Comparison of ENCODE assay signal across 1 cellular context in the genomic region with DNA sequence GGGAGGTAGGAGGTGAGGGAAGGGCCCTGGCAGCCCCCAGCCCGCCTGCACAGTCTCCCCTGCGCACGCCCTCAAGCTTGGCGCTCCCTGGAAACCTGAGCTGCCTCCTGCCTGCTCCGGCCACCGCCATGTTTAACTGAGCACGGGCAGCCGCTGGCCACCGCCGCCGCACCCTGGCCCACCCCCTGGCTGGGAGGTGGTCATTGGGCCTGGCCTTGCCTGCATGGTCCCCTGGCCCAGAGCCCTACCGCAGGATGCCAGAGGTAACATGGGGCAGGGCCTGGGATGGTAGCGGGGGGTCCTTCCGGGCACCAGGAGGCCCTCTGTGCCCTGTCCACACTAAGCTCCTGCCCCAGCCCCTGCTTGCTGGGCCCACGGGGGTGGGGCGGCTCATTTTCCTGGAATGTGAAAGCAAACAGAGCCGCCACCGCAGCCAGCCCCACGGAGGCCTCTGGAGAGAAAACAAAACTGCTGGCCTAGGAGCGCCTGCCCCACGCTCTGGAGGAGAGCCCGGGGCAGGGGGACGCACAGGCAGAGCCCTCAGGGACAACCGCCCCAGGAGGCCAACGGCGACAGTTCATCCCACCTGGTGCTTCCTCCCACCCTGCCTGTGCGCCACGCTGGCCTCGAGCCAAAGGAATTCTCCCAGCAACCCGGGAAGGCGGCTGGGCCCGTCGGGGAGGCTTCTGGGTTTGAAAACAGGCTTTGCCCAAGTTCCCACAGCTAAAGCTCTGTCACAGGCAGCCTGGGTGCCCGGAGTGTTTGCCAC.
TF ChIP-seq lines count a peak whose summit lies in the region.

No MANE protein-coding gene starts in this region.

TF ChIP-seq in HepG2, 621 proteins besides CTCF, POLR2A, EP300 and RAD21 (continued from another document and continues in another):
- TF ChIP-seq, protein P1, sequence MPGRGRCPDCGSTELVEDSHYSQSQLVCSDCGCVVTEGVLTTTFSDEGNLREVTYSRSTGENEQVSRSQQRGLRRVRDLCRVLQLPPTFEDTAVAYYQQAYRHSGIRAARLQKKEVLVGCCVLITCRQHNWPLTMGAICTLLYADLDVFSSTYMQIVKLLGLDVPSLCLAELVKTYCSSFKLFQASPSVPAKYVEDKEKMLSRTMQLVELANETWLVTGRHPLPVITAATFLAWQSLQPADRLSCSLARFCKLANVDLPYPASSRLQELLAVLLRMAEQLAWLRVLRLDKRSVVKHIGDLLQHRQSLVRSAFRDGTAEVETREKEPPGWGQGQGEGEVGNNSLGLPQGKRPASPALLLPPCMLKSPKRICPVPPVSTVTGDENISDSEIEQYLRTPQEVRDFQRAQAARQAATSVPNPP (CRISPR knock-in tag; IDR thresholded peaks at IDR 0.05): no peak
- TF ChIP-seq, protein P2, sequence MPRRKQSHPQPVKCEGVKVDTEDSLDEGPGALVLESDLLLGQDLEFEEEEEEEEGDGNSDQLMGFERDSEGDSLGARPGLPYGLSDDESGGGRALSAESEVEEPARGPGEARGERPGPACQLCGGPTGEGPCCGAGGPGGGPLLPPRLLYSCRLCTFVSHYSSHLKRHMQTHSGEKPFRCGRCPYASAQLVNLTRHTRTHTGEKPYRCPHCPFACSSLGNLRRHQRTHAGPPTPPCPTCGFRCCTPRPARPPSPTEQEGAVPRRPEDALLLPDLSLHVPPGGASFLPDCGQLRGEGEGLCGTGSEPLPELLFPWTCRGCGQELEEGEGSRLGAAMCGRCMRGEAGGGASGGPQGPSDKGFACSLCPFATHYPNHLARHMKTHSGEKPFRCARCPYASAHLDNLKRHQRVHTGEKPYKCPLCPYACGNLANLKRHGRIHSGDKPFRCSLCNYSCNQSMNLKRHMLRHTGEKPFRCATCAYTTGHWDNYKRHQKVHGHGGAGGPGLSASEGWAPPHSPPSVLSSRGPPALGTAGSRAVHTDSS (CRISPR knock-in tag; conservative IDR thresholded peaks at IDR 0.05): no peak
- TF ChIP-seq TEAD3 (CRISPR knock-in tag; optimal IDR thresholded peaks at IDR 0.05; ENCODE audit: borderline replicate concordance) (peak; percentile 99), ZZZ3 (CRISPR knock-in tag; IDR thresholded peaks at IDR 0.05; ENCODE audit: borderline replicate concordance) (no peak), TEAD2 (CRISPR knock-in tag; IDR thresholded peaks at IDR 0.05) (0 out of 2 replicates have a peak, but pooled peaks have one; percentile 36), PAF1 (CRISPR knock-in tag; IDR thresholded peaks at IDR 0.05) (no peak), NFATC3 (CRISPR knock-in tag; IDR thresholded peaks at IDR 0.05) (peak; percentile 20; the same call in 1 of the 2 replicates), SKI (IDR thresholded peaks at IDR 0.05; ENCODE audit: partially characterized antibody) (peak; percentile 77), ZFP36L1 (CRISPR knock-in tag; IDR thresholded peaks at IDR 0.05) (no peak), CBFB (CRISPR knock-in tag; IDR thresholded peaks at IDR 0.05) (peak; percentile 99), ZNF343 (CRISPR knock-in tag; IDR thresholded peaks at IDR 0.05) (peak; percentile 12; the same call in 1 of the 2 replicates), SRSF1 (optimal IDR thresholded peaks at IDR 0.05; ENCODE audit: low read depth, low read length) (peak; percentile 90), ARNTL (CRISPR knock-in tag; IDR thresholded peaks at IDR 0.05) (no peak), ARID2 (CRISPR knock-in tag; IDR thresholded peaks at IDR 0.05; ENCODE audit: borderline replicate concordance) (no peak), ZNF777 (CRISPR knock-in tag; IDR thresholded peaks at IDR 0.05) (peak; percentile 74), ZNF558 (CRISPR knock-in tag; IDR thresholded peaks at IDR 0.05; ENCODE audit: borderline replicate concordance) (peak; percentile 34; the same call in 1 of the 2 replicates), ZBTB7B (CRISPR knock-in tag; IDR thresholded peaks at IDR 0.05) (peak; percentile 98), KDM6A (CRISPR knock-in tag; IDR thresholded peaks at IDR 0.05; ENCODE audit: low read depth) (peak; percentile 68; the same call in 1 of the 2 replicates), ZNF333 (CRISPR knock-in tag; IDR thresholded peaks at IDR 0.05; ENCODE audit: borderline replicate concordance) (no peak; the same call in 1 of the 2 replicates), SMARCE1 (IDR thresholded peaks at IDR 0.05; ENCODE audit: borderline replicate concordance) (no peak), ZNF776 (CRISPR knock-in tag; IDR thresholded peaks at IDR 0.05) (peak; percentile 91), SRF (IDR thresholded peaks at IDR 0.05; ENCODE audit: low read depth, low read length) (no peak), TCF7 (IDR thresholded peaks at IDR 0.05; ENCODE audit: low read depth) (peak; percentile 37; the same call in 1 of the 2 replicates), ZNF780A (CRISPR knock-in tag; IDR thresholded peaks at IDR 0.05) (no peak), ZNF850 (CRISPR knock-in tag; conservative IDR thresholded peaks at IDR 0.05) (no peak), NFKBIZ (CRISPR knock-in tag; IDR thresholded peaks at IDR 0.05) (peak; percentile 75; the same call in 1 of the 2 replicates)
- TF ChIP-seq, protein P3, sequence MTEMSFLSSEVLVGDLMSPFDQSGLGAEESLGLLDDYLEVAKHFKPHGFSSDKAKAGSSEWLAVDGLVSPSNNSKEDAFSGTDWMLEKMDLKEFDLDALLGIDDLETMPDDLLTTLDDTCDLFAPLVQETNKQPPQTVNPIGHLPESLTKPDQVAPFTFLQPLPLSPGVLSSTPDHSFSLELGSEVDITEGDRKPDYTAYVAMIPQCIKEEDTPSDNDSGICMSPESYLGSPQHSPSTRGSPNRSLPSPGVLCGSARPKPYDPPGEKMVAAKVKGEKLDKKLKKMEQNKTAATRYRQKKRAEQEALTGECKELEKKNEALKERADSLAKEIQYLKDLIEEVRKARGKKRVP (CRISPR knock-in tag; IDR thresholded peaks at IDR 0.05): no peak
- TF ChIP-seq, protein P4, sequence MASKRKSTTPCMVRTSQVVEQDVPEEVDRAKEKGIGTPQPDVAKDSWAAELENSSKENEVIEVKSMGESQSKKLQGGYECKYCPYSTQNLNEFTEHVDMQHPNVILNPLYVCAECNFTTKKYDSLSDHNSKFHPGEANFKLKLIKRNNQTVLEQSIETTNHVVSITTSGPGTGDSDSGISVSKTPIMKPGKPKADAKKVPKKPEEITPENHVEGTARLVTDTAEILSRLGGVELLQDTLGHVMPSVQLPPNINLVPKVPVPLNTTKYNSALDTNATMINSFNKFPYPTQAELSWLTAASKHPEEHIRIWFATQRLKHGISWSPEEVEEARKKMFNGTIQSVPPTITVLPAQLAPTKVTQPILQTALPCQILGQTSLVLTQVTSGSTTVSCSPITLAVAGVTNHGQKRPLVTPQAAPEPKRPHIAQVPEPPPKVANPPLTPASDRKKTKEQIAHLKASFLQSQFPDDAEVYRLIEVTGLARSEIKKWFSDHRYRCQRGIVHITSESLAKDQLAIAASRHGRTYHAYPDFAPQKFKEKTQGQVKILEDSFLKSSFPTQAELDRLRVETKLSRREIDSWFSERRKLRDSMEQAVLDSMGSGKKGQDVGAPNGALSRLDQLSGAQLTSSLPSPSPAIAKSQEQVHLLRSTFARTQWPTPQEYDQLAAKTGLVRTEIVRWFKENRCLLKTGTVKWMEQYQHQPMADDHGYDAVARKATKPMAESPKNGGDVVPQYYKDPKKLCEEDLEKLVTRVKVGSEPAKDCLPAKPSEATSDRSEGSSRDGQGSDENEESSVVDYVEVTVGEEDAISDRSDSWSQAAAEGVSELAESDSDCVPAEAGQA (IDR thresholded peaks at IDR 0.05; ENCODE audit: low read depth): peak; percentile 67; the same call in 1 of the 2 replicates
- TF ChIP-seq, protein P4 (CRISPR knock-in tag; IDR thresholded peaks at IDR 0.05; ENCODE audit: borderline replicate concordance): no peak
- TF ChIP-seq, protein P5, sequence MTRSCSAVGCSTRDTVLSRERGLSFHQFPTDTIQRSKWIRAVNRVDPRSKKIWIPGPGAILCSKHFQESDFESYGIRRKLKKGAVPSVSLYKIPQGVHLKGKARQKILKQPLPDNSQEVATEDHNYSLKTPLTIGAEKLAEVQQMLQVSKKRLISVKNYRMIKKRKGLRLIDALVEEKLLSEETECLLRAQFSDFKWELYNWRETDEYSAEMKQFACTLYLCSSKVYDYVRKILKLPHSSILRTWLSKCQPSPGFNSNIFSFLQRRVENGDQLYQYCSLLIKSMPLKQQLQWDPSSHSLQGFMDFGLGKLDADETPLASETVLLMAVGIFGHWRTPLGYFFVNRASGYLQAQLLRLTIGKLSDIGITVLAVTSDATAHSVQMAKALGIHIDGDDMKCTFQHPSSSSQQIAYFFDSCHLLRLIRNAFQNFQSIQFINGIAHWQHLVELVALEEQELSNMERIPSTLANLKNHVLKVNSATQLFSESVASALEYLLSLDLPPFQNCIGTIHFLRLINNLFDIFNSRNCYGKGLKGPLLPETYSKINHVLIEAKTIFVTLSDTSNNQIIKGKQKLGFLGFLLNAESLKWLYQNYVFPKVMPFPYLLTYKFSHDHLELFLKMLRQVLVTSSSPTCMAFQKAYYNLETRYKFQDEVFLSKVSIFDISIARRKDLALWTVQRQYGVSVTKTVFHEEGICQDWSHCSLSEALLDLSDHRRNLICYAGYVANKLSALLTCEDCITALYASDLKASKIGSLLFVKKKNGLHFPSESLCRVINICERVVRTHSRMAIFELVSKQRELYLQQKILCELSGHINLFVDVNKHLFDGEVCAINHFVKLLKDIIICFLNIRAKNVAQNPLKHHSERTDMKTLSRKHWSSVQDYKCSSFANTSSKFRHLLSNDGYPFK (CRISPR knock-in tag; IDR thresholded peaks at IDR 0.05; ENCODE audit: borderline replicate concordance): peak; percentile 73
- TF ChIP-seq, protein P6, sequence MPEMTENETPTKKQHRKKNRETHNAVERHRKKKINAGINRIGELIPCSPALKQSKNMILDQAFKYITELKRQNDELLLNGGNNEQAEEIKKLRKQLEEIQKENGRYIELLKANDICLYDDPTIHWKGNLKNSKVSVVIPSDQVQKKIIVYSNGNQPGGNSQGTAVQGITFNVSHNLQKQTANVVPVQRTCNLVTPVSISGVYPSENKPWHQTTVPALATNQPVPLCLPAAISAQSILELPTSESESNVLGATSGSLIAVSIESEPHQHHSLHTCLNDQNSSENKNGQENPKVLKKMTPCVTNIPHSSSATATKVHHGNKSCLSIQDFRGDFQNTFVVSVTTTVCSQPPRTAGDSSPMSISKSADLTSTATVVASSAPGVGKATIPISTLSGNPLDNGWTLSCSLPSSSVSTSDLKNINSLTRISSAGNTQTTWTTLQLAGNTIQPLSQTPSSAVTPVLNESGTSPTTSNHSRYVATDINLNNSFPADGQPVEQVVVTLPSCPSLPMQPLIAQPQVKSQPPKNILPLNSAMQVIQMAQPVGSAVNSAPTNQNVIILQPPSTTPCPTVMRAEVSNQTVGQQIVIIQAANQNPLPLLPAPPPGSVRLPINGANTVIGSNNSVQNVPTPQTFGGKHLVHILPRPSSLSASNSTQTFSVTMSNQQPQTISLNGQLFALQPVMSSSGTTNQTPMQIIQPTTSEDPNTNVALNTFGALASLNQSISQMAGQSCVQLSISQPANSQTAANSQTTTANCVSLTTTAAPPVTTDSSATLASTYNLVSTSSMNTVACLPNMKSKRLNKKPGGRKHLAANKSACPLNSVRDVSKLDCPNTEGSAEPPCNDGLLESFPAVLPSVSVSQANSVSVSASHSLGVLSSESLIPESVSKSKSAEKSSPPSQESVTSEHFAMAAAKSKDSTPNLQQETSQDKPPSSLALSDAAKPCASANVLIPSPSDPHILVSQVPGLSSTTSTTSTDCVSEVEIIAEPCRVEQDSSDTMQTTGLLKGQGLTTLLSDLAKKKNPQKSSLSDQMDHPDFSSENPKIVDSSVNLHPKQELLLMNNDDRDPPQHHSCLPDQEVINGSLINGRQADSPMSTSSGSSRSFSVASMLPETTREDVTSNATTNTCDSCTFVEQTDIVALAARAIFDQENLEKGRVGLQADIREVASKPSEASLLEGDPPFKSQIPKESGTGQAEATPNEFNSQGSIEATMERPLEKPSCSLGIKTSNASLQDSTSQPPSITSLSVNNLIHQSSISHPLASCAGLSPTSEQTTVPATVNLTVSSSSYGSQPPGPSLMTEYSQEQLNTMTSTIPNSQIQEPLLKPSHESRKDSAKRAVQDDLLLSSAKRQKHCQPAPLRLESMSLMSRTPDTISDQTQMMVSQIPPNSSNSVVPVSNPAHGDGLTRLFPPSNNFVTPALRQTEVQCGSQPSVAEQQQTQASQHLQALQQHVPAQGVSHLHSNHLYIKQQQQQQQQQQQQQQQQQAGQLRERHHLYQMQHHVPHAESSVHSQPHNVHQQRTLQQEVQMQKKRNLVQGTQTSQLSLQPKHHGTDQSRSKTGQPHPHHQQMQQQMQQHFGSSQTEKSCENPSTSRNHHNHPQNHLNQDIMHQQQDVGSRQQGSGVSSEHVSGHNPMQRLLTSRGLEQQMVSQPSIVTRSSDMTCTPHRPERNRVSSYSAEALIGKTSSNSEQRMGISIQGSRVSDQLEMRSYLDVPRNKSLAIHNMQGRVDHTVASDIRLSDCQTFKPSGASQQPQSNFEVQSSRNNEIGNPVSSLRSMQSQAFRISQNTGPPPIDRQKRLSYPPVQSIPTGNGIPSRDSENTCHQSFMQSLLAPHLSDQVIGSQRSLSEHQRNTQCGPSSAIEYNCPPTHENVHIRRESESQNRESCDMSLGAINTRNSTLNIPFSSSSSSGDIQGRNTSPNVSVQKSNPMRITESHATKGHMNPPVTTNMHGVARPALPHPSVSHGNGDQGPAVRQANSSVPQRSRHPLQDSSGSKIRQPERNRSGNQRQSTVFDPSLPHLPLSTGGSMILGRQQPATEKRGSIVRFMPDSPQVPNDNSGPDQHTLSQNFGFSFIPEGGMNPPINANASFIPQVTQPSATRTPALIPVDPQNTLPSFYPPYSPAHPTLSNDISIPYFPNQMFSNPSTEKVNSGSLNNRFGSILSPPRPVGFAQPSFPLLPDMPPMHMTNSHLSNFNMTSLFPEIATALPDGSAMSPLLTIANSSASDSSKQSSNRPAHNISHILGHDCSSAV (CRISPR knock-in tag; IDR thresholded peaks at IDR 0.05; ENCODE audit: borderline replicate concordance): no peak
- TF ChIP-seq, protein P7, sequence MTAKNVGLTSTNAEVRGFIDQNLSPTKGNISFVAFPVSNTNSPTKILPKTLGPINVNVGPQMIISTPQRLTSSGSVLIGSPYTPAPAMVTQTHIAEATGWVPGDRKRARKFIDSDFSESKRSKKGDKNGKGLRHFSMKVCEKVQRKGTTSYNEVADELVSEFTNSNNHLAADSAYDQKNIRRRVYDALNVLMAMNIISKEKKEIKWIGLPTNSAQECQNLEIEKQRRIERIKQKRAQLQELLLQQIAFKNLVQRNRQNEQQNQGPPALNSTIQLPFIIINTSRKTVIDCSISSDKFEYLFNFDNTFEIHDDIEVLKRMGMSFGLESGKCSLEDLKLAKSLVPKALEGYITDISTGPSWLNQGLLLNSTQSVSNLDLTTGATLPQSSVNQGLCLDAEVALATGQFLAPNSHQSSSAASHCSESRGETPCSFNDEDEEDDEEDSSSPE (CRISPR knock-in tag; IDR thresholded peaks at IDR 0.05): 0 out of 2 replicates have a peak, but pooled peaks have one; percentile 32
